In genomic region chr12:108833757-108834472, GRCh38 we compare ENCODE assay signal across 1 cellular context.
A peak's percentile ranks its signal among the peaks of the same experiment; 100 is the strongest.
TF ChIP-seq lines count a peak whose summit lies in the region.

No MANE protein-coding gene starts in this region.

TF ChIP-seq in HepG2, 621 proteins besides CTCF, POLR2A, EP300 and RAD21:
- TF ChIP-seq ZNF180 (CRISPR knock-in tag; IDR thresholded peaks at IDR 0.05; ENCODE audit: borderline replicate concordance, low read depth) (no peak), MAX (IDR thresholded peaks at IDR 0.05) (no peak), TOE1 (CRISPR knock-in tag; IDR thresholded peaks at IDR 0.05) (no peak), ARNT2 (CRISPR knock-in tag; IDR thresholded peaks at IDR 0.05; ENCODE audit: low read depth) (no peak), ELK4 (CRISPR knock-in tag; IDR thresholded peaks at IDR 0.05; ENCODE audit: borderline replicate concordance) (no peak), ARID4A (CRISPR knock-in tag; IDR thresholded peaks at IDR 0.05; ENCODE audit: borderline replicate concordance) (no peak), ZFP41 (CRISPR knock-in tag; IDR thresholded peaks at IDR 0.05; ENCODE audit: borderline replicate concordance) (no peak), HBP1 (CRISPR knock-in tag; IDR thresholded peaks at IDR 0.05; ENCODE audit: low read depth) (no peak)
- TF ChIP-seq, protein P1, sequence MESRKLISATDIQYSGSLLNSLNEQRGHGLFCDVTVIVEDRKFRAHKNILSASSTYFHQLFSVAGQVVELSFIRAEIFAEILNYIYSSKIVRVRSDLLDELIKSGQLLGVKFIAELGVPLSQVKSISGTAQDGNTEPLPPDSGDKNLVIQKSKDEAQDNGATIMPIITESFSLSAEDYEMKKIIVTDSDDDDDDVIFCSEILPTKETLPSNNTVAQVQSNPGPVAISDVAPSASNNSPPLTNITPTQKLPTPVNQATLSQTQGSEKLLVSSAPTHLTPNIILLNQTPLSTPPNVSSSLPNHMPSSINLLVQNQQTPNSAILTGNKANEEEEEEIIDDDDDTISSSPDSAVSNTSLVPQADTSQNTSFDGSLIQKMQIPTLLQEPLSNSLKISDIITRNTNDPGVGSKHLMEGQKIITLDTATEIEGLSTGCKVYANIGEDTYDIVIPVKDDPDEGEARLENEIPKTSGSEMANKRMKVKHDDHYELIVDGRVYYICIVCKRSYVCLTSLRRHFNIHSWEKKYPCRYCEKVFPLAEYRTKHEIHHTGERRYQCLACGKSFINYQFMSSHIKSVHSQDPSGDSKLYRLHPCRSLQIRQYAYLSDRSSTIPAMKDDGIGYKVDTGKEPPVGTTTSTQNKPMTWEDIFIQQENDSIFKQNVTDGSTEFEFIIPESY (CRISPR knock-in tag; IDR thresholded peaks at IDR 0.05), result peak; percentile 90
